ENCODE assay signal across 1 cellular context in the genomic region with DNA sequence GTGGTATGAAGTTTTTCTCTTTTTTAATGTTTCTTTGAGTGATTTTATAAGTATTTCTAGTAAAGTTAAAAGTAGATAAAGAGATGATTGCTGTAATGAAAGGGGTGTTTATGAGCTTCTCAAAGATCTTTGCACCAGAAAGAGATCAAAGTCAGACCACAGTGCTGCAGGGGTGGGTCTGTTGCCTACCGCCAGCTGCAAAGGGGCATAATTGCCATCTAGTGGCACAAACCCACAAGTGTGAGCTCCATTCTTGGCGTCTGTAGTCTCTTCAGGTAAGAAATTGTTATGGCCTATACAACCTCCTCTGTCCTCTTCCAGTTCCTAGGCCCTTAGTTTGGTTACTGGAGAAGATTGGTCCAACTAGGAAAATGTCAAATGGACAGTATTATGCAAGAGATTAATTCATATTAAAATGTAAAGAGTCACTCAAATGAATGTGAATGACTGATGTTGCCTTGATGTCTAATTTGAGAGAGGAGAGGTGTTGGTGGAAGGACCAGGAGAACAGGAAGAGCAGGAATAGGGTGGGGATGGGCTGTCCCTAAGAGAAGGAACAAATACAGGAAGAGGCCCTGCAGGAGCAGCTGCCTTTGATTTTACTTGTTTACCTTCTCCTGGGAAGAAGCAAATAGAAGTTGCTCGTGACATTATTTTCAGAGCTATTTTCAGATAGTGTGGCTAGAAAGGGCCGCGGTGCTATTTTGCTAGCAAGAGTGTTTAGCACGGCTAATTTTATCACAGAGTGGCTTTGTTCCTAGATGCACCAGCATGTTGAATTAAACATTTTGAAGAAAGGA.
TF ChIP-seq lines count a peak whose summit lies in the region.

No MANE protein-coding gene starts in this region.

TF ChIP-seq in GM23338, 12 proteins besides CTCF, POLR2A, EP300 and RAD21 (continued from another document):
- TF ChIP-seq, protein P1, sequence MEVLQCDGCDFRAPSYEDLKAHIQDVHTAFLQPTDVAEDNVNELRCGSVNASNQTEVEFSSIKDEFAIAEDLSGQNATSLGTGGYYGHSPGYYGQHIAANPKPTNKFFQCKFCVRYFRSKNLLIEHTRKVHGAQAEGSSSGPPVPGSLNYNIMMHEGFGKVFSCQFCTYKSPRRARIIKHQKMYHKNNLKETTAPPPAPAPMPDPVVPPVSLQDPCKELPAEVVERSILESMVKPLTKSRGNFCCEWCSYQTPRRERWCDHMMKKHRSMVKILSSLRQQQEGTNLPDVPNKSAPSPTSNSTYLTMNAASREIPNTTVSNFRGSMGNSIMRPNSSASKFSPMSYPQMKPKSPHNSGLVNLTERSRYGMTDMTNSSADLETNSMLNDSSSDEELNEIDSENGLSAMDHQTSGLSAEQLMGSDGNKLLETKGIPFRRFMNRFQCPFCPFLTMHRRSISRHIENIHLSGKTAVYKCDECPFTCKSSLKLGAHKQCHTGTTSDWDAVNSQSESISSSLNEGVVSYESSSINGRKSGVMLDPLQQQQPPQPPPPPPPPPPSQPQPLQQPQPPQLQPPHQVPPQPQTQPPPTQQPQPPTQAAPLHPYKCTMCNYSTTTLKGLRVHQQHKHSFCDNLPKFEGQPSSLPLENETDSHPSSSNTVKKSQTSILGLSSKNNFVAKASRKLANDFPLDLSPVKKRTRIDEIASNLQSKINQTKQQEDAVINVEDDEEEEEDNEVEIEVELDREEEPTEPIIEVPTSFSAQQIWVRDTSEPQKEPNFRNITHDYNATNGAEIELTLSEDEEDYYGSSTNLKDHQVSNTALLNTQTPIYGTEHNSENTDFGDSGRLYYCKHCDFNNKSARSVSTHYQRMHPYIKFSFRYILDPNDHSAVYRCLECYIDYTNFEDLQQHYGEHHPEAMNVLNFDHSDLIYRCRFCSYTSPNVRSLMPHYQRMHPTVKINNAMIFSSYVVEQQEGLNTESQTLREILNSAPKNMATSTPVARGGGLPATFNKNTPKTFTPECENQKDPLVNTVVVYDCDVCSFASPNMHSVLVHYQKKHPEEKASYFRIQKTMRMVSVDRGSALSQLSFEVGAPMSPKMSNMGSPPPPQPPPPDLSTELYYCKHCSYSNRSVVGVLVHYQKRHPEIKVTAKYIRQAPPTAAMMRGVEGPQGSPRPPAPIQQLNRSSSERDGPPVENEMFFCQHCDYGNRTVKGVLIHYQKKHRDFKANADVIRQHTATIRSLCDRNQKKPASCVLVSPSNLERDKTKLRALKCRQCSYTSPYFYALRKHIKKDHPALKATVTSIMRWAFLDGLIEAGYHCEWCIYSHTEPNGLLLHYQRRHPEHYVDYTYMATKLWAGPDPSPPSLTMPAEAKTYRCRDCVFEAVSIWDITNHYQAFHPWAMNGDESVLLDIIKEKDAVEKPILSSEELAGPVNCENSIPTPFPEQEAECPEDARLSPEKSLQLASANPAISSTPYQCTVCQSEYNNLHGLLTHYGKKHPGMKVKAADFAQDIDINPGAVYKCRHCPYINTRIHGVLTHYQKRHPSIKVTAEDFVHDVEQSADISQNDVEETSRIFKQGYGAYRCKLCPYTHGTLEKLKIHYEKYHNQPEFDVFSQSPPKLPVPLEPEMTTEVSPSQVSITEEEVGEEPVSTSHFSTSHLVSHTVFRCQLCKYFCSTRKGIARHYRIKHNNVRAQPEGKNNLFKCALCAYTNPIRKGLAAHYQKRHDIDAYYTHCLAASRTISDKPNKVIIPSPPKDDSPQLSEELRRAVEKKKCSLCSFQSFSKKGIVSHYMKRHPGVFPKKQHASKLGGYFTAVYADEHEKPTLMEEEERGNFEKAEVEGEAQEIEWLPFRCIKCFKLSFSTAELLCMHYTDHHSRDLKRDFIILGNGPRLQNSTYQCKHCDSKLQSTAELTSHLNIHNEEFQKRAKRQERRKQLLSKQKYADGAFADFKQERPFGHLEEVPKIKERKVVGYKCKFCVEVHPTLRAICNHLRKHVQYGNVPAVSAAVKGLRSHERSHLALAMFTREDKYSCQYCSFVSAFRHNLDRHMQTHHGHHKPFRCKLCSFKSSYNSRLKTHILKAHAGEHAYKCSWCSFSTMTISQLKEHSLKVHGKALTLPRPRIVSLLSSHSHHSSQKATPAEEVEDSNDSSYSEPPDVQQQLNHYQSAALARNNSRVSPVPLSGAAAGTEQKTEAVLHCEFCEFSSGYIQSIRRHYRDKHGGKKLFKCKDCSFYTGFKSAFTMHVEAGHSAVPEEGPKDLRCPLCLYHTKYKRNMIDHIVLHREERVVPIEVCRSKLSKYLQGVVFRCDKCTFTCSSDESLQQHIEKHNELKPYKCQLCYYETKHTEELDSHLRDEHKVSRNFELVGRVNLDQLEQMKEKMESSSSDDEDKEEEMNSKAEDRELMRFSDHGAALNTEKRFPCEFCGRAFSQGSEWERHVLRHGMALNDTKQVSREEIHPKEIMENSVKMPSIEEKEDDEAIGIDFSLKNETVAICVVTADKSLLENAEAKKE (CRISPR knock-in tag; IDR thresholded peaks at IDR 0.05), result no peak
- TF ChIP-seq, protein P2, sequence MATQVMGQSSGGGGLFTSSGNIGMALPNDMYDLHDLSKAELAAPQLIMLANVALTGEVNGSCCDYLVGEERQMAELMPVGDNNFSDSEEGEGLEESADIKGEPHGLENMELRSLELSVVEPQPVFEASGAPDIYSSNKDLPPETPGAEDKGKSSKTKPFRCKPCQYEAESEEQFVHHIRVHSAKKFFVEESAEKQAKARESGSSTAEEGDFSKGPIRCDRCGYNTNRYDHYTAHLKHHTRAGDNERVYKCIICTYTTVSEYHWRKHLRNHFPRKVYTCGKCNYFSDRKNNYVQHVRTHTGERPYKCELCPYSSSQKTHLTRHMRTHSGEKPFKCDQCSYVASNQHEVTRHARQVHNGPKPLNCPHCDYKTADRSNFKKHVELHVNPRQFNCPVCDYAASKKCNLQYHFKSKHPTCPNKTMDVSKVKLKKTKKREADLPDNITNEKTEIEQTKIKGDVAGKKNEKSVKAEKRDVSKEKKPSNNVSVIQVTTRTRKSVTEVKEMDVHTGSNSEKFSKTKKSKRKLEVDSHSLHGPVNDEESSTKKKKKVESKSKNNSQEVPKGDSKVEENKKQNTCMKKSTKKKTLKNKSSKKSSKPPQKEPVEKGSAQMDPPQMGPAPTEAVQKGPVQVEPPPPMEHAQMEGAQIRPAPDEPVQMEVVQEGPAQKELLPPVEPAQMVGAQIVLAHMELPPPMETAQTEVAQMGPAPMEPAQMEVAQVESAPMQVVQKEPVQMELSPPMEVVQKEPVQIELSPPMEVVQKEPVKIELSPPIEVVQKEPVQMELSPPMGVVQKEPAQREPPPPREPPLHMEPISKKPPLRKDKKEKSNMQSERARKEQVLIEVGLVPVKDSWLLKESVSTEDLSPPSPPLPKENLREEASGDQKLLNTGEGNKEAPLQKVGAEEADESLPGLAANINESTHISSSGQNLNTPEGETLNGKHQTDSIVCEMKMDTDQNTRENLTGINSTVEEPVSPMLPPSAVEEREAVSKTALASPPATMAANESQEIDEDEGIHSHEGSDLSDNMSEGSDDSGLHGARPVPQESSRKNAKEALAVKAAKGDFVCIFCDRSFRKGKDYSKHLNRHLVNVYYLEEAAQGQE (IDR thresholded peaks at IDR 0.05; ENCODE audit: unreplicated experiment), result no peak
- TF ChIP-seq, protein P3, sequence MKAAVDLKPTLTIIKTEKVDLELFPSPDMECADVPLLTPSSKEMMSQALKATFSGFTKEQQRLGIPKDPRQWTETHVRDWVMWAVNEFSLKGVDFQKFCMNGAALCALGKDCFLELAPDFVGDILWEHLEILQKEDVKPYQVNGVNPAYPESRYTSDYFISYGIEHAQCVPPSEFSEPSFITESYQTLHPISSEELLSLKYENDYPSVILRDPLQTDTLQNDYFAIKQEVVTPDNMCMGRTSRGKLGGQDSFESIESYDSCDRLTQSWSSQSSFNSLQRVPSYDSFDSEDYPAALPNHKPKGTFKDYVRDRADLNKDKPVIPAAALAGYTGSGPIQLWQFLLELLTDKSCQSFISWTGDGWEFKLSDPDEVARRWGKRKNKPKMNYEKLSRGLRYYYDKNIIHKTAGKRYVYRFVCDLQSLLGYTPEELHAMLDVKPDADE (IDR thresholded peaks at IDR 0.05), result no peak
- TF ChIP-seq POLR2AphosphoS5 (IDR thresholded peaks at IDR 0.05; ENCODE audit: low read depth) (no peak), JUNB (IDR thresholded peaks at IDR 0.05; ENCODE audit: unreplicated experiment) (no peak), ZNF114 (CRISPR knock-in tag; IDR thresholded peaks at IDR 0.05) (no peak), EZH2 (IDR thresholded peaks at IDR 0.05; ENCODE audit: low read depth, unreplicated experiment) (no peak), STAT1 (IDR thresholded peaks at IDR 0.05; ENCODE audit: unreplicated experiment) (no peak), CREB1 (CRISPR knock-in tag; IDR thresholded peaks at IDR 0.05; ENCODE audit: low read depth) (no peak)
